18 cellular contexts compared by ENCODE assay signal in genomic region chr15:79523266-79523665, GRCh38.
DNase-seq lines count a peak whose midpoint lies in the region.
"Had no signal": no experiment of that assay in that cellular context is flagged by ENCODE, and none has a peak within 500 bp of the region (broad histone marks: within the 10 kb centered on the region; RNA-seq: fewer than 3 reads in every experiment).

No MANE protein-coding gene starts in this region.

- DNase-seq in A172 (ENCODE audit: low spot score) (peak; percentile 2), ELR (ENCODE audit: low read depth) (peak; percentile 5), RPMI7951 (ENCODE audit: low read depth) (peak; percentile 7), head of caudate nucleus (peak in 30 of 42 donors; percentile 2 to 81 (median 34)), GOT3 (lab: John Stamatoyannopoulos, UW) (no peak), NCI-H1930 (lab: John Stamatoyannopoulos, UW) (no peak), NCI-H187 treated with DMSO at 0.1 percent for 48 hours (lab: John Stamatoyannopoulos, UW) (no peak)
- DNase-seq: Calu3; CD4-positive, CD25-positive, alpha-beta regulatory T cell; DMS79; NCI-H1105; NCI-H2029; NCI-H2171; NCI-H446 treated with DMSO at 0.1 percent for 48 hours; NCI-H748 treated with DMSO at 0.1 percent for 48 hours; OCI-M1; RPMI8226; T-helper 1 cell had no signal

- intact Hi-C loops in head of caudate nucleus (cut with DNase I): no loop called here

Comparison
In these comparisons a context has a peak if more than half of its experiments do, and no peak if none do; other contexts are left out.
1. DNase-seq: peak in A172 (single experiment), ELR (single experiment), RPMI7951 (single experiment) and head of caudate nucleus (30 of 42); none in GOT3 (single experiment), NCI-H1930 (0 of 2) and NCI-H187 treated with DMSO at 0.1 percent for 48 hours (single experiment).